In genomic region chr18:13574355-13574754, GRCh38 we compare ENCODE assay signal across 29 cellular contexts.
"Had no signal": no experiment of that assay in that cellular context is flagged by ENCODE, and none has a peak within 500 bp of the region (broad histone marks: within the 10 kb centered on the region; RNA-seq: fewer than 3 reads in every experiment).

No MANE protein-coding gene starts in this region.

- H3K9me3 Mint-ChIP-seq: activated B cell treated with CpG ODN at 0.5 μM for 24 hours; activated CD4-positive, alpha-beta memory T cell treated with anti-CD3 and anti-CD28 coated beads for 36 hours; activated CD4-positive, alpha-beta T cell treated with anti-CD3 and anti-CD28 coated beads, Interleukin-2, amount 10 ng/mL, durations not matched to agents 24 days and 14 days; activated naive CD4-positive, alpha-beta T cell treated with anti-CD3 and anti-CD28 coated beads, Interleukin-2, amount 50 U/mL, for 72 hours; activated naive CD8-positive, alpha-beta T cell treated with anti-CD3 and anti-CD28 coated beads, Interleukin-2, amount 50 U/mL, for 24 hours; activated T-cell treated with anti-CD3 and anti-CD28 coated beads, Interleukin-2, amount 50 U/mL, for 24 hours; T-cell had no signal

- H3K27me3 Mint-ChIP-seq: activated B cell treated with CpG ODN at 0.5 μM for 24 hours; activated CD4-positive, alpha-beta memory T cell treated with anti-CD3 and anti-CD28 coated beads for 36 hours; activated CD4-positive, alpha-beta T cell treated with anti-CD3 and anti-CD28 coated beads, Interleukin-2, amount 10 ng/mL, durations not matched to agents 24 days and 14 days; activated T-cell treated with anti-CD3 and anti-CD28 coated beads, Interleukin-2, amount 50 U/mL, for 24 hours; T-cell had no signal

- ATAC-seq: activated naive CD4-positive, alpha-beta T cell treated with anti-CD3 and anti-CD28 coated beads, Interleukin-2, amount 50 U/mL, for 72 hours; activated naive CD8-positive, alpha-beta T cell treated with anti-CD3 and anti-CD28 coated beads, Interleukin-2, amount 50 U/mL, for 24 hours; Panc1; Right ventricle myocardium inferior; T-cell had no signal

- H3K4me3 ChIP-seq: SK-N-MC had no signal

- H3K4me3 Mint-ChIP-seq: activated B cell treated with CpG ODN at 0.5 μM for 24 hours; activated CD4-positive, alpha-beta memory T cell treated with anti-CD3 and anti-CD28 coated beads for 36 hours; activated CD4-positive, alpha-beta T cell treated with anti-CD3 and anti-CD28 coated beads, Interleukin-2, amount 10 ng/mL, durations not matched to agents 24 days and 14 days; activated naive CD8-positive, alpha-beta T cell treated with anti-CD3 and anti-CD28 coated beads, Interleukin-2, amount 50 U/mL, for 24 hours; activated T-cell treated with anti-CD3 and anti-CD28 coated beads, Interleukin-2, amount 50 U/mL, for 24 hours; brain; T-cell had no signal

- H3K36me3 Mint-ChIP-seq: brain had no signal

- H3K27ac Mint-ChIP-seq: activated B cell treated with CpG ODN at 0.5 μM for 24 hours; activated CD4-positive, alpha-beta memory T cell treated with anti-CD3 and anti-CD28 coated beads for 36 hours; activated CD4-positive, alpha-beta T cell treated with anti-CD3 and anti-CD28 coated beads, Interleukin-2, amount 10 ng/mL, durations not matched to agents 24 days and 14 days; activated naive CD4-positive, alpha-beta T cell treated with anti-CD3 and anti-CD28 coated beads, Interleukin-2, amount 50 U/mL, for 72 hours; activated naive CD8-positive, alpha-beta T cell treated with anti-CD3 and anti-CD28 coated beads, Interleukin-2, amount 50 U/mL, for 24 hours; brain; T-cell had no signal

- DNase-seq: activated B cell treated with CpG ODN at 0.5 μM for 24 hours; activated CD4-positive, alpha-beta memory T cell treated with anti-CD3 and anti-CD28 coated beads for 36 hours; activated CD4-positive, alpha-beta T cell treated with anti-CD3 and anti-CD28 coated beads for 1 hour; activated CD4-positive, alpha-beta T cell treated with anti-CD3 and anti-CD28 coated beads, Interleukin-2, amount 10 ng/mL, durations not matched to agents 24 days and 14 days; activated effector memory CD4-positive, alpha-beta T cell treated with anti-CD3 and anti-CD28 coated beads, Interleukin-2, amount 50 U/mL, for 16 hours; activated naive CD4-positive, alpha-beta T cell treated with Interleukin-2 at 50 U/mL for 16 hours; activated naive CD8-positive, alpha-beta T cell treated with anti-CD3 and anti-CD28 coated beads, Interleukin-2, amount 50 U/mL, for 24 hours; activated T-cell treated with anti-CD3 and anti-CD28 coated beads, Interleukin-2, amount 50 U/mL, for 24 hours; amniotic stem cell; IMR-90; Kasumi-1; KBM-7; NCI-H146; NCI-H1930; NCI-H2171; NCI-H226; NCI-H510A treated with DMSO at 0.1 percent for 48 hours; NCI-H69; NK-92 treated with Interleukin-12 subunit alpha and Interleukin-12 subunit beta, amount 100 ng/mL, for 24 hours; OCI-M1; RPMI8226; T-cell; T-helper 2 cell; T1000 had no signal

- H3K27ac ChIP-seq: SK-N-MC had no signal
